ENCODE assay signal across 8 cellular contexts in the genomic region with DNA sequence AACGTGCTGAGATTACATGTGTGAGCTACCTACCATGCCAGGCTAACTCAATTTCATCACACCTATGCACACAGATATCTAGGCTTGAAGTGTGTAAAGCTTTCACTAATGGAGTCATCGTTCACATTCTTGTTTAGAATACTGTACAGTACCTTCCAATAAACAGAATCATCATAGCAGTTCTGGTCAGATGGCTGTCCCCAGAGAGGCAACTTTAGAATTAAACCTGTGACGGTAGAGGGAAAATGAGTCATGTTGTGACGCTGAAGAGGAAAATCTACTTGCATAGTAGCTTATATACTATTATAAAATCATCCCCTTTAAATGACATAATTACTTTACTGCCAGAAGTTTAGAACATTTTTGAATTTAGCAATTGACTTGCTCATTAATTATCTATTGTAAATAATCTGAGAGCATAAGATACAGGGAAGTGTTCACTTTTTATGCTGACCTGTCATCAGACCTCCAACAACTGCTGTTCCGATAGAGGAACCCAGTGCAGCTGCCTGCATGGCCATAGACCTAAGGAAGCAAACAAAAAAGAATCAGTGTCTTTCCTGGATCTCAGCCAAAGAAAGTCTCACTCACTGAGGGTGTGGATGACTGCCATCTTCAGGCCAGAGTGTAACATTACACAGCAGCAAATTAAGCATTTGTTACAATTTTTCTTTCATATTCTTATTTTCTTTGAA. TPM values are rescaled to one million over a fixed set of nuclear protein-coding genes. Genes with fewer than 3 reads are reported as not detected.
DNase-seq lines count a peak whose midpoint lies in the region; ATAC-seq, FAIRE-seq and TF ChIP-seq lines count a peak whose summit lies in the region.

No MANE protein-coding gene starts in this region.

- H3K27ac ChIP-seq in lung (ENCODE audit: low read depth in 1 of 2, low read length in 1 of 2): no peak overlapping the region

- H3K36me3 ChIP-seq in MG63 (no peaks in the 10 kb centered on the region), lung (ENCODE audit: control insufficient read depth in 2 of 2, insufficient read depth in 2 of 2, low read length in 2 of 2) (no peaks in the 10 kb centered on the region)

- H3K27me3 ChIP-seq in MG63 (no peaks in the 10 kb centered on the region), lung (ENCODE audit: control insufficient read depth, insufficient read depth) (no peaks in the 10 kb centered on the region)

- ATAC-seq in HG02623 (IDR thresholded peaks at IDR 0.05; ENCODE audit: unreplicated experiment): peak; percentile 93
- peak; percentile 81 for ATAC-seq in lung (ENCODE audit: insufficient read depth, low FRiP score)
- no peak for ATAC-seq in activated CD4-positive, CD25-positive, alpha-beta regulatory T cell treated with anti-CD3 and anti-CD28 coated beads, Interleukin-2, amount 50 U/mL, for 24 hours

- peak; percentile 57 for FAIRE-seq in GM12892 (lab: Jason Lieb, UNC)

- H3K4me1 ChIP-seq in lung (ENCODE audit: control insufficient read depth in 2 of 2, insufficient read depth in 2 of 2, low read length in 2 of 2): no peaks in the 10 kb centered on the region

- H3K9me3 ChIP-seq in MG63 (0 out of 2 replicates have a peak, but pooled peaks cover 2% of the 10 kb centered on the region), lung (ENCODE audit: control insufficient read depth in 2 of 2, insufficient read depth in 1 of 2, low read length in 1 of 2) (no peaks in the 10 kb centered on the region)

- DNase-seq in AG20443 (ENCODE audit: low spot score) (peak; percentile 84), GM12892 (ENCODE audit: insufficient read length) (peak; percentile 8), MG63 (peak; percentile 67), RKO (ENCODE audit: low spot score) (peak; percentile 89), dedifferentiated amniotic fluid mesenchymal stem cell (ENCODE audit: extremely low spot score) (peak; percentile 78), lung (ENCODE audit: low spot score) (no peak)

- TF ChIP-seq POLR2A in GM12892 (IDR thresholded peaks at IDR 0.05; ENCODE audit: low read depth, low read length): no peak

- 48 to 57% methylated on average over 5 of the region's 5 CpGs for WGBS in lung, 2 donors

- H3K4me3 ChIP-seq in MG63: no peak overlapping the region
- no peak overlapping the region for H3K4me3 ChIP-seq in lung

- TF ChIP-seq CTCF in lung (IDR thresholded peaks at IDR 0.05; ENCODE audit: control extremely low read depth, extremely low read depth): peak; percentile 37

RNA-seq across cellular contexts. Expression of gene RHAG, which starts 29.8 kb away (rescaled TPM):
- 0.40 TPM for polyA plus RNA-seq in GM12892 (2012; ENCODE audit: missing spikeins)
- not detected in 2 replicates for total RNA-seq in MG63 (2014; rRNA removed; shearing (Covaris generic); ENCODE audit: low replicate concordance)
- total RNA-seq in lung: 1 to 10 TPM in 1 of 2 donors, under 1 TPM in 1; 0.31 to 5.7 TPM
- under 1 TPM in 1 of 2 donors, not detected in 1; 0.03 TPM for polyA plus RNA-seq in lung

RNA-seq across cellular contexts. Expression of gene C6orf141, which starts 56.4 kb away (rescaled TPM):
- polyA plus RNA-seq in GM12892 (2012; ENCODE audit: missing spikeins): not detected
- total RNA-seq in MG63 (2014; rRNA removed; shearing (Covaris generic); ENCODE audit: low replicate concordance): 0.63 and 1.1 TPM in 2 replicates
- total RNA-seq in lung: 1 to 10 TPM; 4.0 to 4.5 TPM
- 1 to 10 TPM in 1 of 2 donors, under 1 TPM in 1; 0.73 to 6.1 TPM for polyA plus RNA-seq in lung

Comparison
In these comparisons a context has a peak if more than half of its experiments do, and no peak if none do; other contexts are left out.
1. ATAC-seq: peak in HG02623 (single experiment) and lung (single experiment); none in activated CD4-positive, CD25-positive, alpha-beta regulatory T cell treated with anti-CD3 and anti-CD28 coated beads, Interleukin-2, amount 50 U/mL, for 24 hours (0 of 2).